ENCODE assay signal across 16 cellular contexts in genomic region chr7:22378199-22378961, GRCh38. TPM values are rescaled to one million over a fixed set of nuclear protein-coding genes. Genes with fewer than 3 reads are reported as not detected.
A peak's percentile ranks its signal among the peaks of the same experiment; 100 is the strongest.
DNase-seq lines count a peak whose midpoint lies in the region; ATAC-seq and TF ChIP-seq lines count a peak whose summit lies in the region.
"Had no signal": no experiment of that assay in that cellular context is flagged by ENCODE, and none has a peak within 500 bp of the region (broad histone marks: within the 10 kb centered on the region; RNA-seq: fewer than 3 reads in every experiment).

No MANE protein-coding gene starts in this region.

- TF ChIP-seq EP300 in upper lobe of left lung (IDR thresholded peaks at IDR 0.05), result no peak

- no peak for ATAC-seq in Right ventricle myocardium superior (ENCODE audit: poor library complexity)
- no peak for ATAC-seq in WTC11
- ATAC-seq in right lobe of liver, result peak; percentile 92 to 98 (median 96)
- ATAC-seq in upper lobe of left lung (ENCODE audit: low FRiP score in 2 of 2), result no peak

- H3K4me1 ChIP-seq in left ventricle myocardium inferior (peaks cover 17% of the 10 kb centered on the region), right lobe of liver (peaks cover 0 to 10% (median 0%) of the 10 kb centered on the region in 4 donors), upper lobe of left lung (peaks cover 0 to 5% (median 2%) of the 10 kb centered on the region in 4 donors), HAP-1 (peaks cover 7% of the 10 kb centered on the region)

- H3K36me3 ChIP-seq in left ventricle myocardium inferior, result no peaks in the 10 kb centered on the region
- no peaks in the 10 kb centered on the region for H3K36me3 ChIP-seq in right lobe of liver
- no peaks in the 10 kb centered on the region for H3K36me3 ChIP-seq in upper lobe of left lung
- no peaks in the 10 kb centered on the region for H3K36me3 ChIP-seq in HAP-1 (replicated peaks)

- no peaks in the 10 kb centered on the region for H3K27me3 Mint-ChIP-seq in WTC11 (ENCODE audit: low read depth)

- 45% methylated on average over 4 of the region's 7 CpGs for WGBS in right lobe of liver (ENCODE audit: insufficient coverage, low coverage, low lambda C conversion rate, missing lambda C conversion rate)
- 66 to 72% methylated on average over 7 of the region's 7 CpGs for WGBS in upper lobe of left lung, 2 donors

- no peak overlapping the region for H3K4me3 ChIP-seq in left ventricle myocardium inferior
- H3K4me3 ChIP-seq in right lobe of liver, result no peak overlapping the region
- no peak overlapping the region for H3K4me3 ChIP-seq in upper lobe of left lung
- no peak overlapping the region for H3K4me3 ChIP-seq in HAP-1

- no peaks in the 10 kb centered on the region for H3K9me3 Mint-ChIP-seq in WTC11
- H3K9me3 Mint-ChIP-seq: IgD-negative memory B cell had no signal

- H3K27ac Mint-ChIP-seq in WTC11, result no peak overlapping the region
- H3K27ac Mint-ChIP-seq: IgD-negative memory B cell had no signal

- no peak overlapping the region for H3K4me3 Mint-ChIP-seq in WTC11
- H3K4me3 Mint-ChIP-seq: IgD-negative memory B cell had no signal

- peak overlapping the region; percentile 64 for H3K27ac ChIP-seq in left ventricle myocardium inferior (replicated peaks)
- H3K27ac ChIP-seq in right lobe of liver, result peak overlapping the region in 2 of 3 donors; percentile 50 to 58
- H3K27ac ChIP-seq in upper lobe of left lung, result peak overlapping the region; percentile 27 to 78 (median 52)
- H3K27ac ChIP-seq: C4-2B had no signal

- in situ Hi-C loops in HAP-1 (cut with MboI; ENCODE audit: low sequenced_read_pairs), result no loop called here

- TF ChIP-seq CTCF in left ventricle myocardium inferior (IDR thresholded peaks at IDR 0.05; ENCODE audit: borderline replicate concordance) (no peak), WTC11 (IDR thresholded peaks at IDR 0.05) (no peak), right lobe of liver (IDR thresholded peaks at IDR 0.05) (no peak), upper lobe of left lung (IDR thresholded peaks at IDR 0.05) (no peak)

- no peak for DNase-seq in left ventricle myocardium inferior
- no peak for DNase-seq in Right ventricle myocardium superior
- DNase-seq in WTC11 (ENCODE audit: low spot score), result no peak
- DNase-seq in right lobe of liver, result peak in 1 of 3 donors; percentile 50
- no peak for DNase-seq in upper lobe of left lung
- no peak for DNase-seq in posterior vena cava (ENCODE audit: low spot score)
- no peak for DNase-seq in HAP-1 (ENCODE audit: low spot score in 2 of 2)
- DNase-seq in SIG-M5 treated with dmso at 0.1 percent for 504 hours (lab: John Stamatoyannopoulos, UW; ENCODE audit: unreplicated experiment), result no peak
- DNase-seq: DMS 273 treated with DMSO at 0.1 percent for 48 hours, H7, NCI-H1105 treated with DMSO at 0.1 percent for 48 hours, NCI-H1694 treated with DMSO at 0.1 percent for 48 hours, NCI-H446, NCI-H774 had no signal

- CTCF ChIA-PET in WTC11 (lab: Charles Lee), result no interaction called here

- H3K4me1 Mint-ChIP-seq in WTC11, result peaks cover 15% of the 10 kb centered on the region

- intact Hi-C loops in left ventricle myocardium inferior (cut with micrococcal nuclease) (no loop called here), Right ventricle myocardium superior (cut with DNase I) (no loop called here), right lobe of liver (cut with DNase I) (no loop called here), posterior vena cava (cut with DNase I) (no loop called here)

- TF ChIP-seq POLR2A in right lobe of liver (IDR thresholded peaks at IDR 0.05) (no peak), upper lobe of left lung (IDR thresholded peaks at IDR 0.05) (no peak)

- H3K9me3 ChIP-seq in left ventricle myocardium inferior (replicated peaks) (no peaks in the 10 kb centered on the region), right lobe of liver (no peaks in the 10 kb centered on the region), upper lobe of left lung (no peaks in the 10 kb centered on the region), HAP-1 (no peaks in the 10 kb centered on the region)

- POLR2A ChIA-PET in WTC11 (lab: Charles Lee), result no interaction called here

- H3K27me3 ChIP-seq in left ventricle myocardium inferior (ENCODE audit: low read depth) (no peaks in the 10 kb centered on the region), right lobe of liver (no peaks in the 10 kb centered on the region), upper lobe of left lung (no peaks in the 10 kb centered on the region), HAP-1 (ENCODE audit: low read depth) (no peaks in the 10 kb centered on the region; the same call in 1 of the 2 replicates)

- H3K36me3 Mint-ChIP-seq in WTC11, result no peaks in the 10 kb centered on the region

TF ChIP-seq in WTC11, 78 proteins besides CTCF, POLR2A, EP300 and RAD21:
- TF ChIP-seq GABPB1 (CRISPR knock-in tag; IDR thresholded peaks at IDR 0.05) (peak; percentile 38; the same call in 1 of the 2 replicates), PREB (CRISPR knock-in tag; IDR thresholded peaks at IDR 0.05; ENCODE audit: borderline replicate concordance) (no peak)

RNA-seq across cellular contexts. Expression of gene RAPGEF5, which starts 21.4 kb away (rescaled TPM):
- total RNA-seq in left ventricle myocardium inferior (16.5 TPM), Right ventricle myocardium superior (11.1 TPM), WTC11 (2021) (9.9 to 12.3 TPM (median 10.3 TPM) in 3 replicates), right lobe of liver (10 to 100 TPM; 15.5 to 56.4 (median 27.1) TPM), upper lobe of left lung (100 to 1,000 TPM in 4 of 6 donors, 10 to 100 TPM in 2; 68.1 to 206 (median 101) TPM), posterior vena cava (10 to 100 TPM; 56.9 to 61.5 TPM)

Comparison
In these comparisons a context has a peak if more than half of its experiments do, and no peak if none do; other contexts are left out.
1. ATAC-seq: peak in right lobe of liver (4 of 4); none in Right ventricle myocardium superior (single experiment), WTC11 (single experiment) and upper lobe of left lung (0 of 2).
2. Peak in every context shown above with its lines, with median percentiles within 50 percentile points of each other: H3K27ac ChIP-seq.